In genomic region chr11:69212121-69213110, GRCh38 we compare ENCODE assay signal across 8 cellular contexts. TPM values are rescaled to one million over a fixed set of nuclear protein-coding genes. Genes with fewer than 3 reads are reported as not detected.
DNase-seq lines count a peak whose midpoint lies in the region; ATAC-seq and TF ChIP-seq lines count a peak whose summit lies in the region.

No MANE protein-coding gene starts in this region.

- H3K36me3 Mint-ChIP-seq in progenitor cell of endocrine pancreas (ENCODE audit: insufficient read depth): peaks cover 3% of the 10 kb centered on the region

- TF ChIP-seq CTCF in RWPE2 (IDR thresholded peaks at IDR 0.05; ENCODE audit: poor library complexity, severe bottlenecking): peak; percentile 24
- peak; percentile 29 to 42 for TF ChIP-seq CTCF in fibroblast of lung (conservative IDR thresholded peaks at IDR 0.05 in 1 of 2, IDR thresholded peaks at IDR 0.05 in 1 of 2; ENCODE audit: low read depth in 1 of 2, low read length in 2 of 2)
- TF ChIP-seq CTCF in progenitor cell of endocrine pancreas (IDR thresholded peaks at IDR 0.05; ENCODE audit: unreplicated experiment): peak; percentile 38
- TF ChIP-seq CTCF in thyroid gland (IDR thresholded peaks at IDR 0.05): peak in 1 of 6 experiments; percentile 9

- H3K4me2 ChIP-seq in fibroblast of lung (ENCODE audit: extremely low read depth, insufficient read depth, low read length): no peak overlapping the region

- no peak overlapping the region for H3K4me3 Mint-ChIP-seq in progenitor cell of endocrine pancreas (ENCODE audit: low read depth)

- no peak overlapping the region for H3K9ac ChIP-seq in fibroblast of lung (ENCODE audit: insufficient read depth, low read length)

- no peaks in the 10 kb centered on the region for H3K36me3 ChIP-seq in RWPE2 (ENCODE audit: low read depth)
- no peaks in the 10 kb centered on the region for H3K36me3 ChIP-seq in fibroblast of lung (ENCODE audit: control insufficient read depth, insufficient read depth, low read length)
- no peaks in the 10 kb centered on the region for H3K36me3 ChIP-seq in thyroid gland

- peaks cover 8% of the 10 kb centered on the region for H3K9me3 Mint-ChIP-seq in progenitor cell of endocrine pancreas (ENCODE audit: low read depth)

- WGBS in thyroid gland, 2 donors: 61 to 64% methylated on average over 18 to 19 of the region's 19 CpGs

- H4K20me1 ChIP-seq in fibroblast of lung (ENCODE audit: control insufficient read depth, extremely low read depth, insufficient read depth, low read length): no peaks in the 10 kb centered on the region

- H3K4me1 ChIP-seq in RWPE2 (ENCODE audit: insufficient read depth, poor library complexity, severe bottlenecking) (peaks cover 6% of the 10 kb centered on the region), fibroblast of lung (ENCODE audit: control insufficient read depth, extremely low read depth, insufficient read depth, low read length) (peaks cover 2% of the 10 kb centered on the region), thyroid gland (no peaks in the 10 kb centered on the region)

- H3K27ac Mint-ChIP-seq in progenitor cell of endocrine pancreas: peak overlapping the region; percentile 77

- H3K4me1 Mint-ChIP-seq in progenitor cell of endocrine pancreas (ENCODE audit: low read depth): peaks cover 7% of the 10 kb centered on the region

- no peak for ATAC-seq in RWPE2 (ENCODE audit: low read depth)

- intact Hi-C loops in thyroid gland (cut with DNase I): no loop called here

- no peak overlapping the region for H2AFZ ChIP-seq in fibroblast of lung (ENCODE audit: low read length)

- H3K27ac ChIP-seq in RWPE2 (ENCODE audit: poor library complexity, severe bottlenecking) (no peak overlapping the region), fibroblast of lung (ENCODE audit: insufficient read depth, low read length) (no peak overlapping the region), thyroid gland (no peak overlapping the region)

- H3K27me3 Mint-ChIP-seq in progenitor cell of endocrine pancreas: peaks cover 21% of the 10 kb centered on the region

- no peak overlapping the region for H3K4me3 ChIP-seq in RWPE2 (ENCODE audit: severe bottlenecking)
- no peak overlapping the region for H3K4me3 ChIP-seq in fibroblast of lung (replicated peaks in 1 of 4; ENCODE audit: control extremely low read depth in 1 of 4, insufficient read depth in 1 of 4, low read depth in 3 of 4, low read length in 4 of 4)
- H3K4me3 ChIP-seq in thyroid gland (replicated peaks in 1 of 3): no peak overlapping the region

- H3K9me3 ChIP-seq in RWPE2 (ENCODE audit: severe bottlenecking) (no peaks in the 10 kb centered on the region), fibroblast of lung (ENCODE audit: control insufficient read depth, insufficient read depth, low read depth, low read length) (no peaks in the 10 kb centered on the region), thyroid gland (no peaks in the 10 kb centered on the region)

- no peak for TF ChIP-seq POLR2A in thyroid gland (IDR thresholded peaks at IDR 0.05)

- H3K27me3 ChIP-seq in RWPE2 (ENCODE audit: insufficient read depth, poor library complexity, severe bottlenecking) (no peaks in the 10 kb centered on the region), fibroblast of lung (ENCODE audit: control insufficient read depth, insufficient read depth, low read length) (peaks cover 4% of the 10 kb centered on the region), thyroid gland (no peaks in the 10 kb centered on the region)

- DNase-seq in EH (ENCODE audit: low read depth) (peak; percentile 6), RWPE2 (ENCODE audit: low spot score) (peak; percentile 28), fibroblast of lung (ENCODE audit: low read depth in 2 of 2) (no peak), progenitor cell of endocrine pancreas (ENCODE audit: low spot score, unreplicated experiment) (no peak), thyroid gland (no peak), COLO668 (lab: John Stamatoyannopoulos, UW; ENCODE audit: unreplicated experiment) (no peak), foreskin melanocyte (no peak)
- no peak for DNase-seq in NK-92 treated with Interleukin-12 subunit alpha and Interleukin-12 subunit beta, amount 100 ng/mL, for 24 hours (lab: John Stamatoyannopoulos, UW)

- H3K79me2 ChIP-seq in fibroblast of lung (ENCODE audit: control insufficient read depth, insufficient read depth, low read length): no peaks in the 10 kb centered on the region

RNA-seq across cellular contexts. Expression of gene SMIM38, which starts 56.7 kb away (rescaled TPM):
- total RNA-seq in fibroblast of lung (0.33 and 0.51 TPM in 2 replicates), progenitor cell of endocrine pancreas (0.65 and 1.2 TPM in 2 replicates), thyroid gland (1 to 10 TPM in 2 of 4 donors, under 1 TPM in 1, not detected in 1; 0.45 to 2.3 (median 2.0) TPM)
- 0.06 TPM in 1 of 2 replicates, not detected in the other for polyA plus RNA-seq in fibroblast of lung
- polyA plus RNA-seq in fibroblast of lung (2012): not detected in 2 replicates
- polyA minus RNA-seq in fibroblast of lung (ENCODE audit: low replicate concordance): not detected in 2 replicates

Comparison
In these comparisons a context has a peak if more than half of its experiments do, and no peak if none do; other contexts are left out.
1. DNase-seq: peak in EH (single experiment) and RWPE2 (single experiment); none in fibroblast of lung (0 of 2), progenitor cell of endocrine pancreas (single experiment), thyroid gland (0 of 2), COLO668 (single experiment), NK-92 treated with Interleukin-12 subunit alpha and Interleukin-12 subunit beta, amount 100 ng/mL, for 24 hours (single experiment) and foreskin melanocyte (single experiment).